Comparison of ENCODE assay signal across 2 cellular contexts in the genomic region with DNA sequence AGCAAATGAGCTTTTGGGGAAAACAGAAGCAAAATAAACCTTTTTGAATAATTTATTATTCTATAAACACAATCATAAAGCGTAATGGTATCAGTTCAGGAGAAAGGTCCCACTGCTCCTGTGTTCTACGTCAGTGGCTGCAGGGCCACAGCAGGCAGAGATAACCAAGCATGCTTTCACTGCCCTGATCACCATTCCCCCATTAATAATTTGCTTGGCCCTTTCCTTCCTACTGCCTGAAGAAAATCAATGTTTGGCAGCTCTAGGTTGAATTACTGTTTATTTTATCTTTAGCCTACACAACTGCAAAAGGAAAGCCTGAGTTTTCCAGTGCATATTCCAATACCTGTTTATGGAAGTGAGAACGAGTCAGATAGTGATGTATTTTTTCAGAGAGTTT.
A peak's percentile ranks its signal among the peaks of the same experiment; 100 is the strongest.
TF ChIP-seq lines count a peak whose summit lies in the region.

No MANE protein-coding gene starts in this region.

TF ChIP-seq in liver, 16 proteins besides CTCF, POLR2A, EP300 and RAD21 (continued from another document):
- TF ChIP-seq, protein P1, sequence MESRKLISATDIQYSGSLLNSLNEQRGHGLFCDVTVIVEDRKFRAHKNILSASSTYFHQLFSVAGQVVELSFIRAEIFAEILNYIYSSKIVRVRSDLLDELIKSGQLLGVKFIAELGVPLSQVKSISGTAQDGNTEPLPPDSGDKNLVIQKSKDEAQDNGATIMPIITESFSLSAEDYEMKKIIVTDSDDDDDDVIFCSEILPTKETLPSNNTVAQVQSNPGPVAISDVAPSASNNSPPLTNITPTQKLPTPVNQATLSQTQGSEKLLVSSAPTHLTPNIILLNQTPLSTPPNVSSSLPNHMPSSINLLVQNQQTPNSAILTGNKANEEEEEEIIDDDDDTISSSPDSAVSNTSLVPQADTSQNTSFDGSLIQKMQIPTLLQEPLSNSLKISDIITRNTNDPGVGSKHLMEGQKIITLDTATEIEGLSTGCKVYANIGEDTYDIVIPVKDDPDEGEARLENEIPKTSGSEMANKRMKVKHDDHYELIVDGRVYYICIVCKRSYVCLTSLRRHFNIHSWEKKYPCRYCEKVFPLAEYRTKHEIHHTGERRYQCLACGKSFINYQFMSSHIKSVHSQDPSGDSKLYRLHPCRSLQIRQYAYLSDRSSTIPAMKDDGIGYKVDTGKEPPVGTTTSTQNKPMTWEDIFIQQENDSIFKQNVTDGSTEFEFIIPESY (IDR thresholded peaks at IDR 0.05), result no peak
- TF ChIP-seq HNF4A (conservative IDR thresholded peaks at IDR 0.05) (peak; percentile 46 to 54), GABPA (IDR thresholded peaks at IDR 0.05 in 1 of 2, conservative IDR thresholded peaks at IDR 0.05 in 1 of 2) (peak in 1 of 2 donors; percentile 41), FOXA2 (IDR thresholded peaks at IDR 0.05) (peak; percentile 49), FOXA1 (IDR thresholded peaks at IDR 0.05) (peak; percentile 33), NR2F2 (IDR thresholded peaks at IDR 0.05) (no peak), RXRA (IDR thresholded peaks at IDR 0.05) (peak; percentile 12 to 71)
- TF ChIP-seq, protein P2, sequence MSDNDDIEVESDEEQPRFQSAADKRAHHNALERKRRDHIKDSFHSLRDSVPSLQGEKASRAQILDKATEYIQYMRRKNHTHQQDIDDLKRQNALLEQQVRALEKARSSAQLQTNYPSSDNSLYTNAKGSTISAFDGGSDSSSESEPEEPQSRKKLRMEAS (IDR thresholded peaks at IDR 0.05), result peak; percentile 68
- TF ChIP-seq, protein P3, sequence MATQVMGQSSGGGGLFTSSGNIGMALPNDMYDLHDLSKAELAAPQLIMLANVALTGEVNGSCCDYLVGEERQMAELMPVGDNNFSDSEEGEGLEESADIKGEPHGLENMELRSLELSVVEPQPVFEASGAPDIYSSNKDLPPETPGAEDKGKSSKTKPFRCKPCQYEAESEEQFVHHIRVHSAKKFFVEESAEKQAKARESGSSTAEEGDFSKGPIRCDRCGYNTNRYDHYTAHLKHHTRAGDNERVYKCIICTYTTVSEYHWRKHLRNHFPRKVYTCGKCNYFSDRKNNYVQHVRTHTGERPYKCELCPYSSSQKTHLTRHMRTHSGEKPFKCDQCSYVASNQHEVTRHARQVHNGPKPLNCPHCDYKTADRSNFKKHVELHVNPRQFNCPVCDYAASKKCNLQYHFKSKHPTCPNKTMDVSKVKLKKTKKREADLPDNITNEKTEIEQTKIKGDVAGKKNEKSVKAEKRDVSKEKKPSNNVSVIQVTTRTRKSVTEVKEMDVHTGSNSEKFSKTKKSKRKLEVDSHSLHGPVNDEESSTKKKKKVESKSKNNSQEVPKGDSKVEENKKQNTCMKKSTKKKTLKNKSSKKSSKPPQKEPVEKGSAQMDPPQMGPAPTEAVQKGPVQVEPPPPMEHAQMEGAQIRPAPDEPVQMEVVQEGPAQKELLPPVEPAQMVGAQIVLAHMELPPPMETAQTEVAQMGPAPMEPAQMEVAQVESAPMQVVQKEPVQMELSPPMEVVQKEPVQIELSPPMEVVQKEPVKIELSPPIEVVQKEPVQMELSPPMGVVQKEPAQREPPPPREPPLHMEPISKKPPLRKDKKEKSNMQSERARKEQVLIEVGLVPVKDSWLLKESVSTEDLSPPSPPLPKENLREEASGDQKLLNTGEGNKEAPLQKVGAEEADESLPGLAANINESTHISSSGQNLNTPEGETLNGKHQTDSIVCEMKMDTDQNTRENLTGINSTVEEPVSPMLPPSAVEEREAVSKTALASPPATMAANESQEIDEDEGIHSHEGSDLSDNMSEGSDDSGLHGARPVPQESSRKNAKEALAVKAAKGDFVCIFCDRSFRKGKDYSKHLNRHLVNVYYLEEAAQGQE (IDR thresholded peaks at IDR 0.05), result peak; percentile 63

TF ChIP-seq in HepG2, 621 proteins besides CTCF, POLR2A, EP300 and RAD21 (continued from another document):
- TF ChIP-seq, protein P4, sequence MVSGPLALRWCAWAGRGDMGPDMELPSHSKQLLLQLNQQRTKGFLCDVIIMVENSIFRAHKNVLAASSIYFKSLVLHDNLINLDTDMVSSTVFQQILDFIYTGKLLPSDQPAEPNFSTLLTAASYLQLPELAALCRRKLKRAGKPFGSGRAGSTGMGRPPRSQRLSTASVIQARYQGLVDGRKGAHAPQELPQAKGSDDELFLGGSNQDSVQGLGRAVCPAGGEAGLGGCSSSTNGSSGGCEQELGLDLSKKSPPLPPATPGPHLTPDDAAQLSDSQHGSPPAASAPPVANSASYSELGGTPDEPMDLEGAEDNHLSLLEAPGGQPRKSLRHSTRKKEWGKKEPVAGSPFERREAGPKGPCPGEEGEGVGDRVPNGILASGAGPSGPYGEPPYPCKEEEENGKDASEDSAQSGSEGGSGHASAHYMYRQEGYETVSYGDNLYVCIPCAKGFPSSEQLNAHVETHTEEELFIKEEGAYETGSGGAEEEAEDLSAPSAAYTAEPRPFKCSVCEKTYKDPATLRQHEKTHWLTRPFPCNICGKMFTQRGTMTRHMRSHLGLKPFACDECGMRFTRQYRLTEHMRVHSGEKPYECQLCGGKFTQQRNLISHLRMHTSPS (CRISPR knock-in tag; IDR thresholded peaks at IDR 0.05; ENCODE audit: low read depth), result no peak
- TF ChIP-seq ZNF230 (CRISPR knock-in tag; IDR thresholded peaks at IDR 0.05) (no peak), MXI1 (IDR thresholded peaks at IDR 0.05; ENCODE audit: borderline replicate concordance, low read depth, low read length) (no peak)
- TF ChIP-seq, protein P5, sequence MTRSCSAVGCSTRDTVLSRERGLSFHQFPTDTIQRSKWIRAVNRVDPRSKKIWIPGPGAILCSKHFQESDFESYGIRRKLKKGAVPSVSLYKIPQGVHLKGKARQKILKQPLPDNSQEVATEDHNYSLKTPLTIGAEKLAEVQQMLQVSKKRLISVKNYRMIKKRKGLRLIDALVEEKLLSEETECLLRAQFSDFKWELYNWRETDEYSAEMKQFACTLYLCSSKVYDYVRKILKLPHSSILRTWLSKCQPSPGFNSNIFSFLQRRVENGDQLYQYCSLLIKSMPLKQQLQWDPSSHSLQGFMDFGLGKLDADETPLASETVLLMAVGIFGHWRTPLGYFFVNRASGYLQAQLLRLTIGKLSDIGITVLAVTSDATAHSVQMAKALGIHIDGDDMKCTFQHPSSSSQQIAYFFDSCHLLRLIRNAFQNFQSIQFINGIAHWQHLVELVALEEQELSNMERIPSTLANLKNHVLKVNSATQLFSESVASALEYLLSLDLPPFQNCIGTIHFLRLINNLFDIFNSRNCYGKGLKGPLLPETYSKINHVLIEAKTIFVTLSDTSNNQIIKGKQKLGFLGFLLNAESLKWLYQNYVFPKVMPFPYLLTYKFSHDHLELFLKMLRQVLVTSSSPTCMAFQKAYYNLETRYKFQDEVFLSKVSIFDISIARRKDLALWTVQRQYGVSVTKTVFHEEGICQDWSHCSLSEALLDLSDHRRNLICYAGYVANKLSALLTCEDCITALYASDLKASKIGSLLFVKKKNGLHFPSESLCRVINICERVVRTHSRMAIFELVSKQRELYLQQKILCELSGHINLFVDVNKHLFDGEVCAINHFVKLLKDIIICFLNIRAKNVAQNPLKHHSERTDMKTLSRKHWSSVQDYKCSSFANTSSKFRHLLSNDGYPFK (CRISPR knock-in tag; IDR thresholded peaks at IDR 0.05; ENCODE audit: borderline replicate concordance), result no peak
